ENCODE assay signal across 12 cellular contexts in genomic region chr18:48548404-48548771, GRCh38. TPM values are rescaled to one million over a fixed set of nuclear protein-coding genes. Genes with fewer than 3 reads are reported as not detected.
DNase-seq lines count a peak whose midpoint lies in the region; ATAC-seq, FAIRE-seq and TF ChIP-seq lines count a peak whose summit lies in the region.
"Had no signal": no experiment of that assay in that cellular context is flagged by ENCODE, and none has a peak within 500 bp of the region (broad histone marks: within the 10 kb centered on the region; RNA-seq: fewer than 3 reads in every experiment).

No MANE protein-coding gene starts in this region.

- peak overlapping the region; percentile 61 for H3K4me2 ChIP-seq in astrocyte (ENCODE audit: low read length)

- H3K4me3 Mint-ChIP-seq in astrocyte (ENCODE audit: unreplicated experiment) = peak overlapping the region; percentile 21
- H3K4me3 Mint-ChIP-seq: memory B cell had no signal

- H3K27me3 Mint-ChIP-seq in astrocyte (ENCODE audit: low read depth, unreplicated experiment) = no peaks in the 10 kb centered on the region

- peaks cover 42% of the 10 kb centered on the region for H3K36me3 Mint-ChIP-seq in astrocyte (ENCODE audit: low read depth, unreplicated experiment)
- H3K36me3 Mint-ChIP-seq: memory B cell had no signal

- intact Hi-C loops in heart right ventricle (cut with DNase I) (loop anchor here in 4 of 10 donors (1.0 to 10.0 kb wide), 5 partner anchors 42 to 116 kb away; no protein-coding TSS in a partner anchor), colonic mucosa (cut with DNase I) (no loop called here)

- H3K4me1 Mint-ChIP-seq in astrocyte (ENCODE audit: low read depth, unreplicated experiment) = peaks cover 67% of the 10 kb centered on the region

- H3K36me3 ChIP-seq in astrocyte (ENCODE audit: insufficient read depth, low read length) (no peaks in the 10 kb centered on the region), heart right ventricle (peaks cover 0 to 11% (median 0%) of the 10 kb centered on the region in 9 donors), stomach smooth muscle (ENCODE audit: control insufficient read depth in 2 of 2, insufficient read depth in 2 of 2, low read length in 2 of 2) (no peaks in the 10 kb centered on the region), colonic mucosa (no peaks in the 10 kb centered on the region)

- WGBS in heart right ventricle, 2 donors = 53 to 54% methylated on average over 5 of the region's 5 CpGs

- H3K4me1 ChIP-seq in astrocyte (ENCODE audit: insufficient read depth, low read length) (peaks cover 44% of the 10 kb centered on the region), heart right ventricle (peaks cover 13 to 79% (median 57%) of the 10 kb centered on the region in 9 donors), stomach smooth muscle (ENCODE audit: control insufficient read depth, insufficient read depth, low read length) (peaks cover 51% of the 10 kb centered on the region), colonic mucosa (no peaks in the 10 kb centered on the region)

- no peak for FAIRE-seq in astrocyte (lab: Jason Lieb, UNC)
- FAIRE-seq: endometrium had no signal

- H3K27me3 ChIP-seq in HL-60 (ENCODE audit: insufficient read depth, poor library complexity, severe bottlenecking) (no peaks in the 10 kb centered on the region), astrocyte (ENCODE audit: insufficient read depth, low read length) (no peaks in the 10 kb centered on the region), heart right ventricle (no peaks in the 10 kb centered on the region), stomach smooth muscle (ENCODE audit: control insufficient read depth in 1 of 2, insufficient read depth in 2 of 2, low read length in 2 of 2) (no peaks in the 10 kb centered on the region), colonic mucosa (no peaks in the 10 kb centered on the region)

- H3K9me3 ChIP-seq in astrocyte (ENCODE audit: insufficient read depth, low read depth, low read length) = no peaks in the 10 kb centered on the region
- no peaks in the 10 kb centered on the region for H3K9me3 ChIP-seq in heart right ventricle
- no peaks in the 10 kb centered on the region for H3K9me3 ChIP-seq in stomach smooth muscle (ENCODE audit: control insufficient read depth in 2 of 2, low read length in 2 of 2)
- no peaks in the 10 kb centered on the region for H3K9me3 ChIP-seq in colonic mucosa

- peak overlapping the region; percentile 97 for H3K27ac Mint-ChIP-seq in astrocyte (ENCODE audit: unreplicated experiment)
- H3K27ac Mint-ChIP-seq: memory B cell had no signal

- 0 out of 2 replicates have a peak overlapping the region, but pooled peaks have one; percentile 1 for H3K27ac ChIP-seq in HL-60 (replicated peaks)
- peak overlapping the region; percentile 22 for H3K27ac ChIP-seq in astrocyte (ENCODE audit: low read depth, low read length)
- peak overlapping the region in 9 of 10 donors; percentile 40 to 79 (median 63) for H3K27ac ChIP-seq in heart right ventricle
- peak overlapping the region; percentile 88 for H3K27ac ChIP-seq in stomach smooth muscle (ENCODE audit: low read length)
- H3K27ac ChIP-seq in colonic mucosa = no peak overlapping the region

- no peak overlapping the region for H2AFZ ChIP-seq in astrocyte (ENCODE audit: low read depth, low read length)

- ATAC-seq in heart right ventricle (peak in 5 of 8 donors; percentile 14 to 73 (median 39)), GM21360 (IDR thresholded peaks at IDR 0.05; ENCODE audit: unreplicated experiment) (no peak)

- H4K20me1 ChIP-seq in astrocyte (ENCODE audit: insufficient read depth, low read length) = peaks cover 96% of the 10 kb centered on the region

- DNase-seq in HL-60 (ENCODE audit: low read depth in 1 of 2, low spot score in 1 of 2) (peak; percentile 57 to 66), astrocyte (ENCODE audit: low read depth) (no peak), heart right ventricle (no peak), NOMO-1 treated with dmso at 0.1 percent for 144 hours (lab: John Stamatoyannopoulos, UW; ENCODE audit: unreplicated experiment) (no peak), colonic mucosa (no peak)
- DNase-seq in stimulated activated CD4-positive, alpha-beta T cell treated with anti-CD3 and anti-CD28 coated beads, Interleukin-1b, Interleukin-23, amount 100 ng/mL, for 48 hours = no peak
- DNase-seq: activated gamma-delta T cell; NK-92 treated with Interleukin-12 subunit alpha and Interleukin-12 subunit beta, amount 100 ng/mL, for 24 hours had no signal

- H3K4me3 ChIP-seq in HL-60 (replicated peaks; ENCODE audit: insufficient read depth, low read length) = no peak overlapping the region
- no peak overlapping the region for H3K4me3 ChIP-seq in astrocyte (ENCODE audit: insufficient read depth, low read depth, low read length)
- no peak overlapping the region for H3K4me3 ChIP-seq in heart right ventricle
- peak overlapping the region in 1 of 2 donors; percentile 55 for H3K4me3 ChIP-seq in stomach smooth muscle (ENCODE audit: low read length in 2 of 2)
- H3K4me3 ChIP-seq in colonic mucosa = no peak overlapping the region

- no peaks in the 10 kb centered on the region for H3K9me3 Mint-ChIP-seq in astrocyte (ENCODE audit: unreplicated experiment)
- H3K9me3 Mint-ChIP-seq: memory B cell had no signal

- TF ChIP-seq CTCF in HL-60 (IDR thresholded peaks at IDR 0.05; ENCODE audit: insufficient read depth, low read length) (no peak), astrocyte (IDR thresholded peaks at IDR 0.05; ENCODE audit: insufficient read depth, low read depth, low read length) (no peak), heart right ventricle (IDR thresholded peaks at IDR 0.05) (no peak), colonic mucosa (IDR thresholded peaks at IDR 0.05) (no peak)

- peaks cover 96% of the 10 kb centered on the region for H3K79me2 ChIP-seq in astrocyte (ENCODE audit: insufficient read depth, low read length)

- H3K9ac ChIP-seq in astrocyte (ENCODE audit: low read length) (no peak overlapping the region), stomach smooth muscle (ENCODE audit: low read length in 2 of 2) (peak overlapping the region; percentile 18 to 36), colonic mucosa (ENCODE audit: low read depth in 2 of 2, low read length in 2 of 2) (no peak overlapping the region)

RNA-seq across cellular contexts. Expression of gene CTIF, which starts 9.6 kb away (rescaled TPM):
- total RNA-seq in astrocyte (93.6 and 101 TPM in 2 replicates), heart right ventricle (10 to 100 TPM; 44.5 to 68.9 (median 58.9) TPM), colonic mucosa (10 to 100 TPM; 13.0 to 16.7 TPM)
- polyA plus RNA-seq in heart right ventricle = 10 to 100 TPM; 49.7 to 74.1 TPM

Comparison
In these comparisons a context has a peak if more than half of its experiments do, and no peak if none do; other contexts are left out.
1. DNase-seq: peak in HL-60 (2 of 2); none in astrocyte (single experiment), heart right ventricle (0 of 2), NOMO-1 treated with dmso at 0.1 percent for 144 hours (single experiment), colonic mucosa (single experiment) and stimulated activated CD4-positive, alpha-beta T cell treated with anti-CD3 and anti-CD28 coated beads, Interleukin-1b, Interleukin-23, amount 100 ng/mL, for 48 hours (single experiment).
2. H3K9ac ChIP-seq: peak in stomach smooth muscle (2 of 2); none in astrocyte (single experiment) and colonic mucosa (0 of 2).